ENCODE assay signal across 32 cellular contexts in genomic region chr6:49951926-49952325, GRCh38. TPM values are rescaled to one million over a fixed set of nuclear protein-coding genes. Genes with fewer than 3 reads are reported as not detected.
DNase-seq lines count a peak whose midpoint lies in the region; ATAC-seq, FAIRE-seq and TF ChIP-seq lines count a peak whose summit lies in the region.
"Had no signal": no experiment of that assay in that cellular context is flagged by ENCODE, and none has a peak within 500 bp of the region (broad histone marks: within the 10 kb centered on the region; RNA-seq: fewer than 3 reads in every experiment).

No MANE protein-coding gene starts in this region.

- 0% methylated on average over 2 of the region's 2 CpGs for WGBS in HepG2 (ENCODE audit: low lambda C conversion rate)
- WGBS in right lobe of liver (ENCODE audit: insufficient coverage, low coverage, low lambda C conversion rate, missing lambda C conversion rate) = 51% methylated on average over 2 of the region's 2 CpGs
- 83% methylated on average over 2 of the region's 2 CpGs; no CpG with 5 or more reads in 1 of the 2 experiments for WGBS in H1 (ENCODE audit: extremely low coverage in 1 of 2, insufficient coverage in 1 of 2, insufficient read length in 1 of 2, insufficient replicate concordance in 2 of 2, low coverage in 1 of 2, low lambda C conversion rate in 2 of 2, missing lambda C conversion rate in 1 of 2), 2 experiments
- no CpG with 5 or more reads among the region's 2 CpGs for WGBS in mesendoderm (ENCODE audit: extremely low coverage, insufficient coverage, low lambda C conversion rate)

- H3K79me2 ChIP-seq in HepG2 (ENCODE audit: insufficient read depth, low read length) (no peaks in the 10 kb centered on the region), H1 (ENCODE audit: control insufficient read depth in 1 of 2, insufficient read depth in 2 of 2, low read length in 2 of 2) (no peaks in the 10 kb centered on the region), mesendoderm (ENCODE audit: control insufficient read depth, insufficient read depth, low read length) (no peaks in the 10 kb centered on the region), osteoblast (ENCODE audit: insufficient read depth, low read length) (no peaks in the 10 kb centered on the region)

- BruUV-seq in HepG2 (replicated peaks; lab: Mats Ljungman, UMichigan) = no TSS peak

- H3K23ac ChIP-seq in H1 (ENCODE audit: insufficient read length) = no peak overlapping the region
- no peak overlapping the region for H3K23ac ChIP-seq in mesendoderm (ENCODE audit: low read length)

- H3K23me2 ChIP-seq in H1 (ENCODE audit: low read depth, low read length) = no peaks in the 10 kb centered on the region

- H4K91ac ChIP-seq in H1 (replicated peaks; ENCODE audit: insufficient read length, low read length) = no peak overlapping the region

- H3K4me1 ChIP-seq in HepG2 (ENCODE audit: insufficient read depth, low read length) (no peaks in the 10 kb centered on the region), right lobe of liver (no peaks in the 10 kb centered on the region), H1 (replicated peaks in 1 of 4; ENCODE audit: control insufficient read depth in 3 of 4, insufficient read depth in 4 of 4, low read length in 3 of 4) (no peaks in the 10 kb centered on the region), mesendoderm (ENCODE audit: control insufficient read depth, low read depth, low read length) (no peaks in the 10 kb centered on the region), osteoblast (ENCODE audit: insufficient read depth, low read length) (no peaks in the 10 kb centered on the region)
- H3K4me1 ChIP-seq: A549, BE2C, BLaER1 had no signal

- peak; percentile 59 for ATAC-seq in HepG2
- ATAC-seq in right lobe of liver = no peak
- ATAC-seq: A549, GM12878 had no signal

- TF ChIP-seq POLR2A in HepG2 (IDR thresholded peaks at IDR 0.05; ENCODE audit: insufficient read depth in 1 of 2, low read depth in 2 of 2, low read length in 2 of 2) = no peak
- TF ChIP-seq POLR2A in right lobe of liver (IDR thresholded peaks at IDR 0.05) = no peak
- TF ChIP-seq POLR2A in H1 (IDR thresholded peaks at IDR 0.05; ENCODE audit: control extremely low read depth in 1 of 2, low read depth in 2 of 2, low read length in 2 of 2) = no peak
- TF ChIP-seq POLR2A in erythroblast (IDR thresholded peaks at IDR 0.05; ENCODE audit: low read length) = no peak

- intact Hi-C loops in HepG2 (cut with micrococcal nuclease; ENCODE audit: unreplicated experiment) = no loop called here
- intact Hi-C loops in right lobe of liver (cut with DNase I) = no loop called here

- no peak overlapping the region for H2BK20ac ChIP-seq in H1 (ENCODE audit: low read length)

- no peak for DNase-seq in HepG2 (ENCODE audit: low spot score)
- no peak for DNase-seq in right lobe of liver
- no peak for DNase-seq in H1 (ENCODE audit: low read depth in 1 of 2, low spot score in 2 of 2)
- DNase-seq in mesendoderm = peak; percentile 3
- peak; percentile 5 for DNase-seq in osteoblast (ENCODE audit: insufficient read length, low spot score, missing footprints)
- no peak for DNase-seq in LoVo (ENCODE audit: low spot score)
- DNase-seq in RCC 7860 (ENCODE audit: low spot score) = no peak
- DNase-seq in erythroblast (lab: John Stamatoyannopoulos, UW) = no peak
- DNase-seq: BE2C; C1 segment of cervical spinal cord; CD4-positive, alpha-beta memory T cell; CD4-positive, CD25-positive, alpha-beta regulatory T cell; CD8-positive, alpha-beta memory T cell; COR-L47; DMS 273 treated with DMSO at 0.1 percent for 48 hours; DMS153; DMS53; DMS79; DND-41; EL; GDM1 had no signal

- POLR2A ChIA-PET in HepG2 (lab: Yijun Ruan, JAX) = no interaction called here
- POLR2A ChIA-PET in H1 (lab: Charles Lee; ENCODE audit: partially characterized antibody) = no interaction called here

- H2BK15ac ChIP-seq in H1 (ENCODE audit: low read length) (no peak overlapping the region), mesendoderm (replicated peaks; ENCODE audit: low read depth) (no peak overlapping the region)

- in situ Hi-C loops in HepG2 (cut with HindIII; ENCODE audit: extremely low pct_ligation_motif_present, low pct_unique_long_range_greater_than_20kb) = no loop called here

- H4K20me1 ChIP-seq in HepG2 (ENCODE audit: insufficient read depth, low read length) (no peaks in the 10 kb centered on the region), H1 (replicated peaks in 1 of 2; ENCODE audit: control insufficient read depth in 1 of 2, insufficient read depth in 2 of 2, low read length in 2 of 2) (no peaks in the 10 kb centered on the region), osteoblast (ENCODE audit: insufficient read depth, low read length) (no peaks in the 10 kb centered on the region)
- H4K20me1 ChIP-seq: BLaER1 had no signal

- H4K8ac ChIP-seq in H1 (ENCODE audit: extremely low read depth, insufficient read depth, low read length) = no peak overlapping the region
- no peak overlapping the region for H4K8ac ChIP-seq in mesendoderm (ENCODE audit: low read depth, low read length)

- FAIRE-seq in HepG2 (lab: Jason Lieb, UNC) (no peak), H1 (lab: Jason Lieb, UNC) (no peak), RCC 7860 (lab: Jason Lieb, UNC) (no peak)
- FAIRE-seq: A549, GM12878, GM12892, GM18507 had no signal

- H3K36me3 ChIP-seq in HepG2 (replicated peaks in 1 of 2; ENCODE audit: control insufficient read depth in 1 of 2, insufficient read depth in 2 of 2, low read length in 2 of 2) (no peaks in the 10 kb centered on the region), right lobe of liver (no peaks in the 10 kb centered on the region), H1 (ENCODE audit: control insufficient read depth in 2 of 4, insufficient read depth in 4 of 4, low read length in 3 of 4) (no peaks in the 10 kb centered on the region), mesendoderm (ENCODE audit: control insufficient read depth, insufficient read depth, low read length) (no peaks in the 10 kb centered on the region), osteoblast (ENCODE audit: insufficient read depth, low read length) (no peaks in the 10 kb centered on the region)
- H3K36me3 ChIP-seq: BE2C, BLaER1 had no signal

- CTCF ChIA-PET in HepG2 (lab: Yijun Ruan, JAX; ENCODE audit: low intra/inter-chr PET ratio, low total read pairs) (no interaction called here), H1 (lab: Charles Lee; ENCODE audit: partially characterized antibody) (no interaction called here)

- H2BK12ac ChIP-seq in H1 (ENCODE audit: low read depth, low read length) = no peak overlapping the region

- H3K9ac ChIP-seq in HepG2 (ENCODE audit: insufficient read depth, low read depth, low read length) (no peak overlapping the region), H1 (replicated peaks in 1 of 4; ENCODE audit: extremely low read depth in 1 of 4, low read depth in 3 of 4, low read length in 3 of 4) (no peak overlapping the region), mesendoderm (ENCODE audit: low read length) (no peak overlapping the region)
- H3K9ac ChIP-seq: BLaER1 had no signal

- H4K5ac ChIP-seq in H1 (ENCODE audit: insufficient read length, low read depth, low read length) = no peak overlapping the region
- H4K5ac ChIP-seq in mesendoderm (ENCODE audit: low read length) = no peak overlapping the region

- H3K9me3 ChIP-seq in HepG2 (ENCODE audit: low read length) (no peaks in the 10 kb centered on the region), right lobe of liver (no peaks in the 10 kb centered on the region), H1 (ENCODE audit: insufficient read depth in 2 of 2, low read depth in 1 of 2, low read length in 1 of 2) (no peaks in the 10 kb centered on the region), osteoblast (ENCODE audit: low read depth, low read length) (no peaks in the 10 kb centered on the region)
- H3K9me3 ChIP-seq: A549, BE2C, BLaER1 had no signal

- H3K18ac ChIP-seq in H1 (ENCODE audit: extremely low read depth, low read length) = no peak overlapping the region
- H3K18ac ChIP-seq in mesendoderm (ENCODE audit: low read length) = no peak overlapping the region

- H3K79me1 ChIP-seq in H1 (ENCODE audit: low read depth, low read length) = no peaks in the 10 kb centered on the region
- H3K79me1 ChIP-seq in mesendoderm (ENCODE audit: low read length) = no peaks in the 10 kb centered on the region

- H3K4me3 ChIP-seq in HepG2 (replicated peaks in 1 of 3; ENCODE audit: insufficient read depth in 1 of 3, low read depth in 2 of 3, low read length in 3 of 3) = no peak overlapping the region
- H3K4me3 ChIP-seq in right lobe of liver = no peak overlapping the region
- H3K4me3 ChIP-seq in H1 (ENCODE audit: extremely low read depth in 1 of 4, insufficient read depth in 2 of 4, low read depth in 3 of 4, low read length in 4 of 4) = no peak overlapping the region
- H3K4me3 ChIP-seq in mesendoderm (ENCODE audit: low read length) = no peak overlapping the region
- H3K4me3 ChIP-seq in osteoblast (ENCODE audit: insufficient read depth, low read length) = no peak overlapping the region
- H3K4me3 ChIP-seq: A549, BLaER1, GM12878 had no signal

- TF ChIP-seq EP300 in HepG2 (IDR thresholded peaks at IDR 0.05; ENCODE audit: low read depth in 2 of 2, low read length in 2 of 2) (no peak), HepG2 (CRISPR knock-in tag; IDR thresholded peaks at IDR 0.05; ENCODE audit: borderline replicate concordance) (no peak), H1 (IDR thresholded peaks at IDR 0.05; ENCODE audit: borderline replicate concordance in 1 of 2, low read depth in 2 of 2, low read length in 2 of 2) (no peak)

- TF ChIP-seq CTCF in HepG2 (CRISPR knock-in tag; IDR thresholded peaks at IDR 0.05) (no peak), right lobe of liver (IDR thresholded peaks at IDR 0.05) (no peak), H1 (IDR thresholded peaks at IDR 0.05; ENCODE audit: control extremely low read depth in 1 of 3, insufficient read depth in 1 of 3, low read depth in 1 of 3, low read length in 3 of 3) (no peak), osteoblast (IDR thresholded peaks at IDR 0.05; ENCODE audit: extremely low read depth, low read depth, low read length) (no peak)

- no peak overlapping the region for H3K4ac ChIP-seq in H1 (replicated peaks; ENCODE audit: insufficient read length, low read depth, low read length)
- no peak overlapping the region for H3K4ac ChIP-seq in mesendoderm (ENCODE audit: low read depth, low read length)

- H3K27ac ChIP-seq in HepG2 (ENCODE audit: extremely low read length, insufficient read depth, low read length) (no peak overlapping the region), right lobe of liver (no peak overlapping the region), H1 (ENCODE audit: low read depth, low read length) (no peak overlapping the region), mesendoderm (ENCODE audit: low read depth, low read length) (no peak overlapping the region), osteoblast (ENCODE audit: low read depth, low read length) (no peak overlapping the region)
- H3K27ac ChIP-seq: 22Rv1, A549, BLaER1 had no signal

- TF ChIP-seq RAD21 in HepG2 (CRISPR knock-in tag; IDR thresholded peaks at IDR 0.05) (no peak), H1 (IDR thresholded peaks at IDR 0.05 in 1 of 2, conservative IDR thresholded peaks at IDR 0.05 in 1 of 2; ENCODE audit: low read depth in 2 of 2, low read length in 2 of 2) (no peak)

- H2AK5ac ChIP-seq in H1 (ENCODE audit: low read depth, low read length) (no peak overlapping the region), mesendoderm (ENCODE audit: low read length) (no peak overlapping the region)

- H3K27me3 ChIP-seq in HepG2 (ENCODE audit: control insufficient read depth in 1 of 2, insufficient read depth in 2 of 2, low read length in 2 of 2) (no peaks in the 10 kb centered on the region), right lobe of liver (no peaks in the 10 kb centered on the region), H1 (replicated peaks in 1 of 4; ENCODE audit: control insufficient read depth in 3 of 4, extremely low read depth in 1 of 4, insufficient read depth in 3 of 4, low read length in 3 of 4) (no peaks in the 10 kb centered on the region), mesendoderm (ENCODE audit: insufficient read depth, low read length, poor library complexity) (no peaks in the 10 kb centered on the region), osteoblast (ENCODE audit: insufficient read depth, low read length) (no peaks in the 10 kb centered on the region)
- H3K27me3 ChIP-seq: BE2C, BLaER1 had no signal

- no peak overlapping the region for H3K14ac ChIP-seq in H1 (ENCODE audit: insufficient read length)

- H3K4me2 ChIP-seq in HepG2 (ENCODE audit: low read depth, low read length) (no peak overlapping the region), H1 (ENCODE audit: insufficient read depth in 1 of 2, low read depth in 2 of 2, low read length in 2 of 2) (no peak overlapping the region), mesendoderm (ENCODE audit: low read length) (no peak overlapping the region), osteoblast (ENCODE audit: insufficient read depth, low read length) (no peak overlapping the region)
- H3K4me2 ChIP-seq: A549, BLaER1 had no signal

- H2BK120ac ChIP-seq in H1 (replicated peaks; ENCODE audit: low read depth, low read length) (no peak overlapping the region), mesendoderm (ENCODE audit: low read depth, low read length) (no peak overlapping the region)

- H3K56ac ChIP-seq in H1 (replicated peaks; ENCODE audit: insufficient read length, low read depth, low read length) (no peak overlapping the region), mesendoderm (ENCODE audit: low read length) (no peak overlapping the region)

- no peak overlapping the region for H2AFZ ChIP-seq in HepG2 (ENCODE audit: low read length)
- peak overlapping the region; percentile 81; the same call in 1 of the 2 replicates for H2AFZ ChIP-seq in H1 (ENCODE audit: low read length)
- no peak overlapping the region for H2AFZ ChIP-seq in osteoblast (ENCODE audit: low read length)

- H2BK5ac ChIP-seq in H1 (ENCODE audit: low read depth, low read length) (no peak overlapping the region), mesendoderm (ENCODE audit: low read length) (no peak overlapping the region)

RNA-seq across cellular contexts. Expression of gene DEFB114, which starts 12.0 kb away (rescaled TPM):
- total RNA-seq in HepG2 (2016; rRNA removed; fragmentation: Illumina TruSeq; extraction: Trizol) (not detected in 2 replicates), right lobe of liver (not detected), osteoblast (not detected in 2 replicates)
- not detected in 2 replicates for total RNA-seq in HepG2 (2016; cell fraction: cytosol; rRNA removed; fragmentation: Illumina TruSeq; extraction: Trizol; ENCODE audit: low read depth)
- total RNA-seq in HepG2 (2016; cell fraction: insoluble cytoplasmic fraction; rRNA removed; fragmentation: Illumina TruSeq; extraction: Trizol) = not detected in 2 replicates
- total RNA-seq in HepG2 (2016; cell fraction: membrane; rRNA removed; fragmentation: Illumina TruSeq; extraction: Trizol) = not detected in 2 replicates
- total RNA-seq in HepG2 (2016; cell fraction: nucleus; rRNA removed; fragmentation: Illumina TruSeq; extraction: Trizol) = not detected in 2 replicates
- polyA plus RNA-seq in HepG2 (2011; rRNA removed) (not detected in 2 replicates), H1 (2011; rRNA removed) (not detected in 2 replicates)
- polyA plus RNA-seq in HepG2 (2011; cell fraction: cytosol; rRNA removed) = not detected in 2 replicates
- not detected in 2 replicates for polyA plus RNA-seq in HepG2 (2011; cell fraction: nucleus; rRNA removed)
- not detected in 2 replicates for polyA plus RNA-seq in HepG2 (2012)
- not detected in 2 replicates for polyA plus RNA-seq in HepG2 (2016; cell fraction: cytosol; fragmentation: Illumina TruSeq; extraction: Trizol; ENCODE audit: low read depth)
- not detected in 2 replicates for polyA plus RNA-seq in HepG2 (2016; cell fraction: insoluble cytoplasmic fraction; fragmentation: Illumina TruSeq; extraction: Trizol; ENCODE audit: low read depth)
- not detected in 2 replicates for polyA plus RNA-seq in HepG2 (2016; cell fraction: membrane; fragmentation: Illumina TruSeq; extraction: Trizol; ENCODE audit: low read depth)
- not detected in 2 replicates for polyA plus RNA-seq in HepG2 (2016; cell fraction: nucleus; fragmentation: Illumina TruSeq; extraction: Trizol; ENCODE audit: insufficient read depth, low read depth)
- polyA minus RNA-seq in HepG2 (2011; rRNA and poly(A)+ RNA removed; ENCODE audit: low replicate concordance) = not detected in 2 replicates
- not detected in 2 replicates for polyA minus RNA-seq in HepG2 (2011; cell fraction: cytosol; rRNA and poly(A)+ RNA removed)
- polyA minus RNA-seq in HepG2 (2011; cell fraction: nucleus; rRNA and poly(A)+ RNA removed) = not detected in 2 replicates
- total RNA-seq in H1 (2021; fragmentation: NEBNext Ultra II Directional; extraction: Animal tissue kit (Norgen Biotek cat#: 25700)) = not detected in 2 replicates
- not detected for polyA plus RNA-seq in H1 (2011; cell fraction: cytosol; rRNA removed)
- not detected for polyA plus RNA-seq in H1 (2011; cell fraction: nucleus; rRNA removed)
- not detected in 4 replicates for polyA plus RNA-seq in H1 (2012, experiment 1 of 2)
- polyA plus RNA-seq in H1 (2012, experiment 2 of 2) = not detected
- polyA plus RNA-seq in H1 (2013, experiment 1 of 2) = not detected
- polyA plus RNA-seq in H1 (2013, experiment 2 of 2) = not detected
- not detected in 2 replicates for polyA minus RNA-seq in H1 (2011; rRNA and poly(A)+ RNA removed)
- not detected for polyA minus RNA-seq in H1 (2011; cell fraction: cytosol; rRNA and poly(A)+ RNA removed)
- polyA minus RNA-seq in H1 (2011; cell fraction: nucleus; rRNA and poly(A)+ RNA removed) = not detected
- not detected for polyA plus RNA-seq in mesendoderm (2013, experiment 1 of 2)
- polyA plus RNA-seq in mesendoderm (2013, experiment 2 of 2) = not detected
- total RNA-seq: A172; CD4-positive, alpha-beta memory T cell; CD4-positive, CD25-positive, alpha-beta regulatory T cell; CD8-positive, alpha-beta memory T cell; Daoy; G401; GM12878 had no signal
- polyA plus RNA-seq: A549; AG04450; CD14-positive monocyte; CD4-positive, alpha-beta memory T cell; CD4-positive, CD25-positive, alpha-beta regulatory T cell; CD8-positive, alpha-beta memory T cell; GM12878 had no signal

RNA-seq across cellular contexts. Expression of gene DEFB113, which starts 17.5 kb away (rescaled TPM):
- total RNA-seq in HepG2 (2016; rRNA removed; fragmentation: Illumina TruSeq; extraction: Trizol) (not detected in 2 replicates), right lobe of liver (not detected), osteoblast (not detected in 2 replicates)
- total RNA-seq in HepG2 (2016; cell fraction: cytosol; rRNA removed; fragmentation: Illumina TruSeq; extraction: Trizol; ENCODE audit: low read depth) = not detected in 2 replicates
- total RNA-seq in HepG2 (2016; cell fraction: insoluble cytoplasmic fraction; rRNA removed; fragmentation: Illumina TruSeq; extraction: Trizol) = not detected in 2 replicates
- not detected in 2 replicates for total RNA-seq in HepG2 (2016; cell fraction: membrane; rRNA removed; fragmentation: Illumina TruSeq; extraction: Trizol)
- not detected in 2 replicates for total RNA-seq in HepG2 (2016; cell fraction: nucleus; rRNA removed; fragmentation: Illumina TruSeq; extraction: Trizol)
- polyA plus RNA-seq in HepG2 (2011; rRNA removed) (not detected in 2 replicates), H1 (2011; rRNA removed) (not detected in 2 replicates)
- polyA plus RNA-seq in HepG2 (2011; cell fraction: cytosol; rRNA removed) = not detected in 2 replicates
- not detected in 2 replicates for polyA plus RNA-seq in HepG2 (2011; cell fraction: nucleus; rRNA removed)
- not detected in 2 replicates for polyA plus RNA-seq in HepG2 (2012)
- not detected in 2 replicates for polyA plus RNA-seq in HepG2 (2016; cell fraction: cytosol; fragmentation: Illumina TruSeq; extraction: Trizol; ENCODE audit: low read depth)
- polyA plus RNA-seq in HepG2 (2016; cell fraction: insoluble cytoplasmic fraction; fragmentation: Illumina TruSeq; extraction: Trizol; ENCODE audit: low read depth) = not detected in 2 replicates
- not detected in 2 replicates for polyA plus RNA-seq in HepG2 (2016; cell fraction: membrane; fragmentation: Illumina TruSeq; extraction: Trizol; ENCODE audit: low read depth)
- polyA plus RNA-seq in HepG2 (2016; cell fraction: nucleus; fragmentation: Illumina TruSeq; extraction: Trizol; ENCODE audit: insufficient read depth, low read depth) = not detected in 2 replicates
- polyA minus RNA-seq in HepG2 (2011; rRNA and poly(A)+ RNA removed; ENCODE audit: low replicate concordance) = not detected in 2 replicates
- polyA minus RNA-seq in HepG2 (2011; cell fraction: cytosol; rRNA and poly(A)+ RNA removed) = not detected in 2 replicates
- polyA minus RNA-seq in HepG2 (2011; cell fraction: nucleus; rRNA and poly(A)+ RNA removed) = not detected in 2 replicates
- total RNA-seq in H1 (2021; fragmentation: NEBNext Ultra II Directional; extraction: Animal tissue kit (Norgen Biotek cat#: 25700)) = not detected in 2 replicates
- polyA plus RNA-seq in H1 (2011; cell fraction: cytosol; rRNA removed) = not detected
- not detected for polyA plus RNA-seq in H1 (2011; cell fraction: nucleus; rRNA removed)
- not detected in 4 replicates for polyA plus RNA-seq in H1 (2012, experiment 1 of 2)
- polyA plus RNA-seq in H1 (2012, experiment 2 of 2) = not detected
- not detected for polyA plus RNA-seq in H1 (2013, experiment 1 of 2)
- not detected for polyA plus RNA-seq in H1 (2013, experiment 2 of 2)
- polyA minus RNA-seq in H1 (2011; rRNA and poly(A)+ RNA removed) = not detected in 2 replicates
- not detected for polyA minus RNA-seq in H1 (2011; cell fraction: cytosol; rRNA and poly(A)+ RNA removed)
- not detected for polyA minus RNA-seq in H1 (2011; cell fraction: nucleus; rRNA and poly(A)+ RNA removed)
- not detected for polyA plus RNA-seq in mesendoderm (2013, experiment 1 of 2)
- not detected for polyA plus RNA-seq in mesendoderm (2013, experiment 2 of 2)
- total RNA-seq: A172; CD4-positive, alpha-beta memory T cell; CD4-positive, CD25-positive, alpha-beta regulatory T cell; CD8-positive, alpha-beta memory T cell; Daoy; G401; GM12878 had no signal
- polyA plus RNA-seq: A549; AG04450; CD14-positive monocyte; CD4-positive, alpha-beta memory T cell; CD4-positive, CD25-positive, alpha-beta regulatory T cell; CD8-positive, alpha-beta memory T cell; GM12878 had no signal

Comparison
In these comparisons a context has a peak if more than half of its experiments do, and no peak if none do; other contexts are left out.
1. DNase-seq: peak in mesendoderm (single experiment) and osteoblast (single experiment); none in HepG2 (single experiment), right lobe of liver (0 of 3), H1 (0 of 2), LoVo (single experiment), RCC 7860 (single experiment) and erythroblast (0 of 2).